In genomic region chr14:35114036-35114435, GRCh38 we compare ENCODE assay signal across 27 cellular contexts. TPM values are rescaled to one million over a fixed set of nuclear protein-coding genes. Genes with fewer than 3 reads are reported as not detected.
DNase-seq lines count a peak whose midpoint lies in the region; ATAC-seq, FAIRE-seq and TF ChIP-seq lines count a peak whose summit lies in the region.
"Had no signal": no experiment of that assay in that cellular context is flagged by ENCODE, and none has a peak within 500 bp of the region (broad histone marks: within the 10 kb centered on the region; RNA-seq: fewer than 3 reads in every experiment).

No MANE protein-coding gene starts in this region.

- H3K79me2 ChIP-seq in HepG2 (ENCODE audit: insufficient read depth, low read length): peaks cover 13% of the 10 kb centered on the region

- no peaks in the 10 kb centered on the region for H3K9me3 ChIP-seq in HepG2 (ENCODE audit: low read length)
- H3K9me3 ChIP-seq in right lobe of liver: no peaks in the 10 kb centered on the region
- H3K9me3 ChIP-seq in prostate gland: no peaks in the 10 kb centered on the region
- H3K9me3 ChIP-seq: esophagus squamous epithelium, transverse colon had no signal

- peaks cover 51% of the 10 kb centered on the region for H3K36me3 Mint-ChIP-seq in activated CD4-positive, alpha-beta memory T cell treated with anti-CD3 and anti-CD28 coated beads for 36 hours

- no peak for TF ChIP-seq POLR2A in HepG2 (IDR thresholded peaks at IDR 0.05; ENCODE audit: insufficient read depth in 1 of 2, low read depth in 2 of 2, low read length in 2 of 2)
- TF ChIP-seq POLR2A in right lobe of liver (IDR thresholded peaks at IDR 0.05): no peak
- no peak for TF ChIP-seq POLR2A in prostate gland (IDR thresholded peaks at IDR 0.05)

- ATAC-seq in HepG2 (no peak), right lobe of liver (no peak), HG02973 (IDR thresholded peaks at IDR 0.05; ENCODE audit: unreplicated experiment) (no peak)
- ATAC-seq: Right ventricle myocardium inferior had no signal

- H3K27me3 ChIP-seq in HepG2 (ENCODE audit: control insufficient read depth in 1 of 2, insufficient read depth in 2 of 2, low read length in 2 of 2) (no peaks in the 10 kb centered on the region), right lobe of liver (no peaks in the 10 kb centered on the region), prostate gland (replicated peaks; ENCODE audit: insufficient read depth) (no peaks in the 10 kb centered on the region)
- H3K27me3 ChIP-seq: BLaER1 treated with 17β-estradiol and CSF1 and Interleukin-3, amounts not matched to agents 10 nM and 100 nM; esophagus squamous epithelium; stomach; transverse colon had no signal

- H3K4me3 ChIP-seq in HepG2 (replicated peaks in 1 of 3; ENCODE audit: insufficient read depth in 1 of 3, low read depth in 2 of 3, low read length in 3 of 3) (no peak overlapping the region), right lobe of liver (no peak overlapping the region), fibroblast of pulmonary artery (replicated peaks; ENCODE audit: low read depth, low read length) (no peak overlapping the region), prostate gland (no peak overlapping the region)
- H3K4me3 ChIP-seq: BLaER1 treated with 17β-estradiol and CSF1 and Interleukin-3, amounts not matched to agents 10 nM and 100 nM; esophagus squamous epithelium; stomach; transverse colon had no signal

- no peaks in the 10 kb centered on the region for H3K9me3 Mint-ChIP-seq in activated CD4-positive, alpha-beta memory T cell treated with anti-CD3 and anti-CD28 coated beads for 36 hours
- H3K9me3 Mint-ChIP-seq: activated naive CD4-positive, alpha-beta T cell treated with anti-CD3 and anti-CD28 coated beads for 36 hours had no signal

- no peaks in the 10 kb centered on the region for H4K20me1 ChIP-seq in HepG2 (ENCODE audit: insufficient read depth, low read length)

- no peak for TF ChIP-seq CTCF in HepG2 (CRISPR knock-in tag; IDR thresholded peaks at IDR 0.05)
- TF ChIP-seq CTCF in right lobe of liver (IDR thresholded peaks at IDR 0.05): no peak
- TF ChIP-seq CTCF in fibroblast of pulmonary artery (IDR thresholded peaks at IDR 0.05; ENCODE audit: low read length, missing control alignments): no peak
- TF ChIP-seq CTCF in prostate gland (IDR thresholded peaks at IDR 0.05): no peak

- TF ChIP-seq RAD21 in HepG2 (CRISPR knock-in tag; IDR thresholded peaks at IDR 0.05): no peak

- intact Hi-C loops in HepG2 (cut with micrococcal nuclease; ENCODE audit: unreplicated experiment): no loop called here
- intact Hi-C loops in right lobe of liver (cut with DNase I): no loop called here
- intact Hi-C loops in activated CD4-positive, alpha-beta memory T cell treated with anti-CD3 and anti-CD28 coated beads for 36 hours (cut with micrococcal nuclease): no loop called here
- intact Hi-C loops in prostate gland (cut with DNase I): no loop called here

- H3K4me1 ChIP-seq in HepG2 (ENCODE audit: insufficient read depth, low read length) (peaks cover 23% of the 10 kb centered on the region), right lobe of liver (peaks cover 0 to 12% (median 0%) of the 10 kb centered on the region in 4 donors), prostate gland (replicated peaks) (peaks cover 4% of the 10 kb centered on the region)

- in situ Hi-C loops in HepG2 (cut with HindIII; ENCODE audit: extremely low pct_ligation_motif_present, low pct_unique_long_range_greater_than_20kb): no loop called here

- CTCF ChIA-PET in HepG2 (lab: Yijun Ruan, JAX; ENCODE audit: low intra/inter-chr PET ratio, low total read pairs): no interaction called here
- CTCF ChIA-PET in activated CD4-positive, alpha-beta memory T cell treated with anti-CD3 and anti-CD28 coated beads for 36 hours (lab: Charles Lee): no interaction called here

- no peak overlapping the region for H2AFZ ChIP-seq in HepG2 (ENCODE audit: low read length)

- no peak for DNase-seq in HepG2 (ENCODE audit: low spot score)
- DNase-seq in right lobe of liver: no peak
- DNase-seq in amniotic stem cell (lab: John Stamatoyannopoulos, UW): peak; percentile 16
- DNase-seq in fibroblast of pulmonary artery (ENCODE audit: low read depth): peak; percentile 24
- DNase-seq in stimulated activated naive CD4-positive, alpha-beta T cell (lab: John Stamatoyannopoulos, UW): no peak
- DNase-seq in activated CD4-positive, alpha-beta memory T cell treated with anti-CD3 and anti-CD28 coated beads for 36 hours: no peak
- DNase-seq in prostate gland (ENCODE audit: low spot score): no peak
- DNase-seq: activated naive CD4-positive, alpha-beta T cell treated with anti-CD3 and anti-CD28 coated beads for 36 hours; activated T-cell treated with anti-CD3 and anti-CD28 coated beads, Interleukin-2, amount 50 U/mL, for 1 hour; esophagus squamous epithelium; H7; mammary epithelial cell; NCI-H1092; NCI-H2029; NCI-H345; NCI-H774; nucleus accumbens; stimulated activated CD4-positive, alpha-beta T cell treated with anti-CD3 and anti-CD28 coated beads, Interleukin-12 subunit alpha, Interleukin-12 subunit beta, amount 100 ng/mL, for 4 hours; stimulated activated CD4-positive, alpha-beta T cell treated with anti-CD3 and anti-CD28 coated beads, Interleukin-4, amount 100 ng/mL, for 4 hours; stomach; transverse colon had no signal

- TF ChIP-seq EP300 in HepG2 (IDR thresholded peaks at IDR 0.05; ENCODE audit: low read depth in 2 of 2, low read length in 2 of 2) (no peak), HepG2 (CRISPR knock-in tag; IDR thresholded peaks at IDR 0.05; ENCODE audit: borderline replicate concordance) (no peak)

- no peaks in the 10 kb centered on the region for H3K27me3 Mint-ChIP-seq in activated CD4-positive, alpha-beta memory T cell treated with anti-CD3 and anti-CD28 coated beads for 36 hours

- peaks cover 42 to 65% of the 10 kb centered on the region in 2 experiments for H3K36me3 ChIP-seq in HepG2 (replicated peaks in 1 of 2; ENCODE audit: control insufficient read depth in 1 of 2, insufficient read depth in 2 of 2, low read length in 2 of 2)
- peaks cover 0 to 17% (median 10%) of the 10 kb centered on the region in 4 donors for H3K36me3 ChIP-seq in right lobe of liver
- H3K36me3 ChIP-seq in prostate gland: no peaks in the 10 kb centered on the region

- H3K27ac ChIP-seq in HepG2 (ENCODE audit: extremely low read length, insufficient read depth, low read length): no peak overlapping the region
- H3K27ac ChIP-seq in right lobe of liver: no peak overlapping the region
- no peak overlapping the region for H3K27ac ChIP-seq in prostate gland
- H3K27ac ChIP-seq: BLaER1 treated with 17β-estradiol and CSF1 and Interleukin-3, amounts not matched to agents 10 nM and 100 nM; esophagus squamous epithelium; stomach; transverse colon had no signal

- peaks cover 13% of the 10 kb centered on the region for H3K4me1 Mint-ChIP-seq in activated CD4-positive, alpha-beta memory T cell treated with anti-CD3 and anti-CD28 coated beads for 36 hours (ENCODE audit: low read depth)

- no peak overlapping the region for H3K4me3 Mint-ChIP-seq in activated CD4-positive, alpha-beta memory T cell treated with anti-CD3 and anti-CD28 coated beads for 36 hours
- H3K4me3 Mint-ChIP-seq: activated naive CD4-positive, alpha-beta T cell treated with anti-CD3 and anti-CD28 coated beads for 36 hours had no signal

- no peak overlapping the region for H3K9ac ChIP-seq in HepG2 (ENCODE audit: insufficient read depth, low read depth, low read length)
- H3K9ac ChIP-seq: BLaER1 treated with 17β-estradiol and CSF1 and Interleukin-3, amounts not matched to agents 10 nM and 100 nM had no signal

- no peak for FAIRE-seq in HepG2 (lab: Jason Lieb, UNC)
- FAIRE-seq: A204.1, colon, GM18507 had no signal

- no TSS peak for BruUV-seq in HepG2 (replicated peaks; lab: Mats Ljungman, UMichigan)

- no peak overlapping the region for H3K27ac Mint-ChIP-seq in activated CD4-positive, alpha-beta memory T cell treated with anti-CD3 and anti-CD28 coated beads for 36 hours
- H3K27ac Mint-ChIP-seq: activated naive CD4-positive, alpha-beta T cell treated with anti-CD3 and anti-CD28 coated beads for 36 hours had no signal

- no peak overlapping the region for H3K4me2 ChIP-seq in HepG2 (ENCODE audit: low read depth, low read length)
- H3K4me2 ChIP-seq: BLaER1 treated with 17β-estradiol and CSF1 and Interleukin-3, amounts not matched to agents 10 nM and 100 nM had no signal

- POLR2A ChIA-PET in HepG2 (lab: Yijun Ruan, JAX): interaction anchor here (0.9 to 2.0 kb wide), 3 partner anchors 10 to 68 kb away, joined by 3 to 9 read pairs (median 4); partner anchors contain the start of gene FAM177A1
- POLR2A ChIA-PET in activated CD4-positive, alpha-beta memory T cell treated with anti-CD3 and anti-CD28 coated beads for 36 hours (lab: Charles Lee): interaction anchor here (1.0 kb wide), 1 partner anchor 20 kb away, joined by 3 read pairs; no protein-coding TSS in a partner anchor

- WGBS in HepG2 (ENCODE audit: low lambda C conversion rate): 91% methylated on average over 2 of the region's 2 CpGs
- 75% methylated on average over 2 of the region's 2 CpGs for WGBS in right lobe of liver (ENCODE audit: insufficient coverage, low coverage, low lambda C conversion rate, missing lambda C conversion rate)
- 87% methylated on average over 2 of the region's 2 CpGs for WGBS in prostate gland

RNA-seq across cellular contexts. Expression of gene PPP2R3C, which starts 7.8 kb away (rescaled TPM):
- total RNA-seq in HepG2 (2016; rRNA removed; fragmentation: Illumina TruSeq; extraction: Trizol) (102 and 140 TPM in 2 replicates), right lobe of liver (10 to 100 TPM in 2 of 6 experiments, 1 to 10 TPM in 4; 6.8 to 15.6 (median 9.4) TPM), prostate gland (10 to 100 TPM; 16.1 to 20.9 TPM)
- total RNA-seq in HepG2 (2016; cell fraction: cytosol; rRNA removed; fragmentation: Illumina TruSeq; extraction: Trizol; ENCODE audit: low read depth): 67.2 and 69.3 TPM in 2 replicates
- total RNA-seq in HepG2 (2016; cell fraction: insoluble cytoplasmic fraction; rRNA removed; fragmentation: Illumina TruSeq; extraction: Trizol): 103 and 132 TPM in 2 replicates
- total RNA-seq in HepG2 (2016; cell fraction: membrane; rRNA removed; fragmentation: Illumina TruSeq; extraction: Trizol): 98.3 and 109 TPM in 2 replicates
- 70.1 and 86.0 TPM in 2 replicates for total RNA-seq in HepG2 (2016; cell fraction: nucleus; rRNA removed; fragmentation: Illumina TruSeq; extraction: Trizol)
- polyA plus RNA-seq in HepG2 (2011; rRNA removed): 49.5 and 63.4 TPM in 2 replicates
- polyA plus RNA-seq in HepG2 (2011; cell fraction: cytosol; rRNA removed): 18.2 and 27.5 TPM in 2 replicates
- 44.1 and 44.3 TPM in 2 replicates for polyA plus RNA-seq in HepG2 (2011; cell fraction: nucleus; rRNA removed)
- polyA plus RNA-seq in HepG2 (2012): 81.6 and 81.7 TPM in 2 replicates
- 47.5 and 54.1 TPM in 2 replicates for polyA plus RNA-seq in HepG2 (2016; cell fraction: cytosol; fragmentation: Illumina TruSeq; extraction: Trizol; ENCODE audit: low read depth)
- polyA plus RNA-seq in HepG2 (2016; cell fraction: insoluble cytoplasmic fraction; fragmentation: Illumina TruSeq; extraction: Trizol; ENCODE audit: low read depth): 104 and 106 TPM in 2 replicates
- polyA plus RNA-seq in HepG2 (2016; cell fraction: membrane; fragmentation: Illumina TruSeq; extraction: Trizol; ENCODE audit: low read depth): 73.5 and 78.8 TPM in 2 replicates
- polyA plus RNA-seq in HepG2 (2016; cell fraction: nucleus; fragmentation: Illumina TruSeq; extraction: Trizol; ENCODE audit: insufficient read depth, low read depth): 113 and 121 TPM in 2 replicates
- 10.0 and 16.5 TPM in 2 replicates for polyA minus RNA-seq in HepG2 (2011; rRNA and poly(A)+ RNA removed; ENCODE audit: low replicate concordance)
- 18.3 and 22.6 TPM in 2 replicates for polyA minus RNA-seq in HepG2 (2011; cell fraction: cytosol; rRNA and poly(A)+ RNA removed)
- polyA minus RNA-seq in HepG2 (2011; cell fraction: nucleus; rRNA and poly(A)+ RNA removed): 63.3 and 75.2 TPM in 2 replicates
- total RNA-seq in activated CD4-positive, alpha-beta memory T cell treated with anti-CD3 and anti-CD28 coated beads for 36 hours: 10 to 100 TPM; 48.9 to 51.8 TPM

RNA-seq across cellular contexts. Expression of gene PRORP, which starts 8.3 kb away (rescaled TPM):
- 88.7 and 131 TPM in 2 replicates for total RNA-seq in HepG2 (2016; rRNA removed; fragmentation: Illumina TruSeq; extraction: Trizol)
- total RNA-seq in HepG2 (2016; cell fraction: cytosol; rRNA removed; fragmentation: Illumina TruSeq; extraction: Trizol; ENCODE audit: low read depth): 13.8 and 16.8 TPM in 2 replicates
- 92.4 and 130 TPM in 2 replicates for total RNA-seq in HepG2 (2016; cell fraction: insoluble cytoplasmic fraction; rRNA removed; fragmentation: Illumina TruSeq; extraction: Trizol)
- total RNA-seq in HepG2 (2016; cell fraction: membrane; rRNA removed; fragmentation: Illumina TruSeq; extraction: Trizol): 35.4 and 42.4 TPM in 2 replicates
- 90.7 and 94.1 TPM in 2 replicates for total RNA-seq in HepG2 (2016; cell fraction: nucleus; rRNA removed; fragmentation: Illumina TruSeq; extraction: Trizol)
- 39.5 and 48.9 TPM in 2 replicates for polyA plus RNA-seq in HepG2 (2011; rRNA removed)
- 31.7 and 35.0 TPM in 2 replicates for polyA plus RNA-seq in HepG2 (2011; cell fraction: cytosol; rRNA removed)
- 48.8 and 58.1 TPM in 2 replicates for polyA plus RNA-seq in HepG2 (2011; cell fraction: nucleus; rRNA removed)
- 28.3 and 37.5 TPM in 2 replicates for polyA plus RNA-seq in HepG2 (2012)
- polyA plus RNA-seq in HepG2 (2016; cell fraction: cytosol; fragmentation: Illumina TruSeq; extraction: Trizol; ENCODE audit: low read depth): 19.5 and 19.9 TPM in 2 replicates
- 109 and 122 TPM in 2 replicates for polyA plus RNA-seq in HepG2 (2016; cell fraction: insoluble cytoplasmic fraction; fragmentation: Illumina TruSeq; extraction: Trizol; ENCODE audit: low read depth)
- polyA plus RNA-seq in HepG2 (2016; cell fraction: membrane; fragmentation: Illumina TruSeq; extraction: Trizol; ENCODE audit: low read depth): 35.4 and 36.9 TPM in 2 replicates
- 57.9 and 59.7 TPM in 2 replicates for polyA plus RNA-seq in HepG2 (2016; cell fraction: nucleus; fragmentation: Illumina TruSeq; extraction: Trizol; ENCODE audit: insufficient read depth, low read depth)
- 52.8 and 83.3 TPM in 2 replicates for polyA minus RNA-seq in HepG2 (2011; rRNA and poly(A)+ RNA removed; ENCODE audit: low replicate concordance)
- 20.3 and 21.2 TPM in 2 replicates for polyA minus RNA-seq in HepG2 (2011; cell fraction: cytosol; rRNA and poly(A)+ RNA removed)
- 93.3 and 97.1 TPM in 2 replicates for polyA minus RNA-seq in HepG2 (2011; cell fraction: nucleus; rRNA and poly(A)+ RNA removed)
- total RNA-seq in right lobe of liver: 10 to 100 TPM; 15.2 to 22.2 (median 19.7) TPM
- total RNA-seq in activated CD4-positive, alpha-beta memory T cell treated with anti-CD3 and anti-CD28 coated beads for 36 hours: 10 to 100 TPM; 43.4 to 44.6 TPM
- total RNA-seq in prostate gland: 10 to 100 TPM; 19.7 to 27.9 TPM

Comparison
In these comparisons a context has a peak if more than half of its experiments do, and no peak if none do; other contexts are left out.
1. DNase-seq: peak in amniotic stem cell (single experiment) and fibroblast of pulmonary artery (single experiment); none in HepG2 (single experiment), right lobe of liver (0 of 3), stimulated activated naive CD4-positive, alpha-beta T cell (0 of 6), activated CD4-positive, alpha-beta memory T cell treated with anti-CD3 and anti-CD28 coated beads for 36 hours (single experiment) and prostate gland (single experiment).